ENCODE assay signal across 22 cellular contexts in genomic region chr4:38688676-38689355, GRCh38. TPM values are rescaled to one million over a fixed set of nuclear protein-coding genes. Genes with fewer than 3 reads are reported as not detected.
DNase-seq lines count a peak whose midpoint lies in the region; ATAC-seq and TF ChIP-seq lines count a peak whose summit lies in the region.
"Had no signal": no experiment of that assay in that cellular context is flagged by ENCODE, and none has a peak within 500 bp of the region (broad histone marks: within the 10 kb centered on the region; RNA-seq: fewer than 3 reads in every experiment).

No MANE protein-coding gene starts in this region.

- ATAC-seq in natural killer cell (no peak), HG03342 (IDR thresholded peaks at IDR 0.05; ENCODE audit: unreplicated experiment) (no peak), GM21723 (IDR thresholded peaks at IDR 0.05; ENCODE audit: unreplicated experiment) (no peak)
- ATAC-seq: stimulated activated memory B cell treated with anti-CD40 and anti-IgM and Interleukin-4, amounts not matched to agents 10 μg/mL and 1 μg/mL and 100 μg/mL, for 72 hours; WTC11 had no signal

- H3K27me3 Mint-ChIP-seq in Calu3 (ENCODE audit: unreplicated experiment) (no peaks in the 10 kb centered on the region), endothelial cell (ENCODE audit: unreplicated experiment) (no peaks in the 10 kb centered on the region), natural killer cell (ENCODE audit: low read depth in 2 of 2) (no peaks in the 10 kb centered on the region)
- H3K27me3 Mint-ChIP-seq: activated CD4-positive, alpha-beta T cell treated with anti-CD3 and anti-CD28 coated beads, Interleukin-2, amount 10 ng/mL, durations not matched to agents 7 days and 5 days; central memory CD8-positive, alpha-beta T cell; stimulated activated memory B cell treated with anti-CD40 and anti-IgM and Interleukin-4, amounts not matched to agents 10 μg/mL and 1 μg/mL and 100 μg/mL, for 72 hours had no signal

- BruUV-seq in Calu3 (replicated peaks; lab: Mats Ljungman, UMichigan), result no TSS peak

- no peak for DNase-seq in Calu3
- DNase-seq in M059J (ENCODE audit: low read depth), result peak; percentile 47
- no peak for DNase-seq in endothelial cell (ENCODE audit: low spot score)
- no peak for DNase-seq in natural killer cell
- DNase-seq in HEK293T (ENCODE audit: extremely low spot score), result no peak
- DNase-seq: activated CD4-positive, alpha-beta T cell treated with anti-CD3 and anti-CD28 coated beads, Interleukin-2, amount 10 ng/mL, durations not matched to agents 7 days and 5 days; activated naive CD4-positive, alpha-beta T cell treated with anti-CD3 and anti-CD28 coated beads, Interleukin-2, amount 50 U/mL, for 16 hours; activated T-cell treated with anti-CD3 and anti-CD28 coated beads, Interleukin-2, amount 50 U/mL, for 48 hours; C1 segment of cervical spinal cord; mammary epithelial cell; NCI-H1105; NCI-H187 treated with DMSO at 0.1 percent for 48 hours; NCI-H2171 treated with DMSO at 0.1 percent for 48 hours; NCI-H69; SHP77 treated with DMSO at 0.1 percent for 48 hours; stimulated activated CD4-positive, alpha-beta T cell treated with anti-CD3 and anti-CD28 coated beads, Interleukin-4, amount 100 ng/mL, for 4 hours; T1000 had no signal

- peaks cover 14% of the 10 kb centered on the region for H3K4me1 Mint-ChIP-seq in Calu3 (ENCODE audit: low read depth, unreplicated experiment)
- peaks cover 13% of the 10 kb centered on the region for H3K4me1 Mint-ChIP-seq in endothelial cell (ENCODE audit: unreplicated experiment)
- peaks cover 54 to 68% of the 10 kb centered on the region in 2 donors for H3K4me1 Mint-ChIP-seq in natural killer cell
- H3K4me1 Mint-ChIP-seq: stimulated activated memory B cell treated with anti-CD40 and anti-IgM and Interleukin-4, amounts not matched to agents 10 μg/mL and 1 μg/mL and 100 μg/mL, for 72 hours had no signal

- H3K9me3 Mint-ChIP-seq in Calu3 (ENCODE audit: low read depth, unreplicated experiment) (no peaks in the 10 kb centered on the region), endothelial cell (ENCODE audit: unreplicated experiment) (no peaks in the 10 kb centered on the region), natural killer cell (no peaks in the 10 kb centered on the region)
- H3K9me3 Mint-ChIP-seq: activated CD4-positive, alpha-beta T cell treated with anti-CD3 and anti-CD28 coated beads, Interleukin-2, amount 10 ng/mL, durations not matched to agents 7 days and 5 days; central memory CD8-positive, alpha-beta T cell; stimulated activated memory B cell treated with anti-CD40 and anti-IgM and Interleukin-4, amounts not matched to agents 10 μg/mL and 1 μg/mL and 100 μg/mL, for 72 hours; WTC11 had no signal

- H3K36me3 Mint-ChIP-seq in Calu3 (ENCODE audit: insufficient read depth, unreplicated experiment), result peaks cover 49% of the 10 kb centered on the region
- H3K36me3 Mint-ChIP-seq in endothelial cell (ENCODE audit: low read depth, unreplicated experiment), result peaks cover 25% of the 10 kb centered on the region
- H3K36me3 Mint-ChIP-seq in natural killer cell, result peaks cover 29% of the 10 kb centered on the region

- intact Hi-C loops in Calu3 (cut with micrococcal nuclease; ENCODE audit: unreplicated experiment), result no loop called here
- intact Hi-C loops in natural killer cell (cut with micrococcal nuclease), result loop anchor here (10.0 kb wide), 1 partner anchor 116 kb away; the partner anchor contains the start of gene TLR1

- CTCF ChIA-PET in Calu3 (lab: Charles Lee), result interaction anchor here (0.7 kb wide), 1 partner anchor 455 kb away, joined by 7 read pairs; no protein-coding TSS in a partner anchor
- CTCF ChIA-PET in HEK293T (lab: Yijun Ruan, JAX), result no interaction called here

- H3K4me3 Mint-ChIP-seq in Calu3 (ENCODE audit: low read depth, unreplicated experiment) (no peak overlapping the region), endothelial cell (ENCODE audit: unreplicated experiment) (peak overlapping the region; percentile 56), natural killer cell (no peak overlapping the region)
- H3K4me3 Mint-ChIP-seq: activated CD4-positive, alpha-beta T cell treated with anti-CD3 and anti-CD28 coated beads, Interleukin-2, amount 10 ng/mL, durations not matched to agents 7 days and 5 days; stimulated activated memory B cell treated with anti-CD40 and anti-IgM and Interleukin-4, amounts not matched to agents 10 μg/mL and 1 μg/mL and 100 μg/mL, for 72 hours; WTC11 had no signal

- POLR2A ChIA-PET in HEK293T (lab: Yijun Ruan, JAX), result no interaction called here

- peak overlapping the region; percentile 66 for H3K27ac Mint-ChIP-seq in Calu3 (ENCODE audit: unreplicated experiment)
- no peak overlapping the region for H3K27ac Mint-ChIP-seq in endothelial cell (ENCODE audit: unreplicated experiment)
- H3K27ac Mint-ChIP-seq in natural killer cell, result peak overlapping the region; percentile 32 to 53
- H3K27ac Mint-ChIP-seq: activated CD4-positive, alpha-beta T cell treated with anti-CD3 and anti-CD28 coated beads, Interleukin-2, amount 10 ng/mL, durations not matched to agents 7 days and 5 days; stimulated activated memory B cell treated with anti-CD40 and anti-IgM and Interleukin-4, amounts not matched to agents 10 μg/mL and 1 μg/mL and 100 μg/mL, for 72 hours; WTC11 had no signal

- TF ChIP-seq CTCF in Calu3 (IDR thresholded peaks at IDR 0.05; ENCODE audit: unreplicated experiment) (no peak), endothelial cell (IDR thresholded peaks at IDR 0.05; ENCODE audit: unreplicated experiment) (no peak), natural killer cell (IDR thresholded peaks at IDR 0.05) (no peak)

TF ChIP-seq in HEK293T, 16 proteins besides CTCF, POLR2A, EP300 and RAD21:
- TF ChIP-seq ARNT (IDR thresholded peaks at IDR 0.05) (no peak), ELF4 (IDR thresholded peaks at IDR 0.05) (no peak), FOXA1 (IDR thresholded peaks at IDR 0.05) (no peak), NFRKB (IDR thresholded peaks at IDR 0.05) (no peak), CTBP1 (IDR thresholded peaks at IDR 0.05; ENCODE audit: borderline replicate concordance) (no peak), TARDBP (IDR thresholded peaks at IDR 0.05) (no peak), SUZ12 (IDR thresholded peaks at IDR 0.05) (no peak), SP1 (IDR thresholded peaks at IDR 0.05) (no peak), L3MBTL2 (conservative IDR thresholded peaks at IDR 0.05) (no peak), LEF1 (IDR thresholded peaks at IDR 0.05; ENCODE audit: borderline replicate concordance) (no peak), FOXM1 (IDR thresholded peaks at IDR 0.05; ENCODE audit: borderline replicate concordance) (no peak), BHLHE40 (IDR thresholded peaks at IDR 0.05; ENCODE audit: borderline replicate concordance) (no peak), FOXK2 (IDR thresholded peaks at IDR 0.05) (no peak), HDGF (IDR thresholded peaks at IDR 0.05; ENCODE audit: borderline replicate concordance) (no peak), ZNF384 (IDR thresholded peaks at IDR 0.05) (no peak)
- TF ChIP-seq, protein P1, sequence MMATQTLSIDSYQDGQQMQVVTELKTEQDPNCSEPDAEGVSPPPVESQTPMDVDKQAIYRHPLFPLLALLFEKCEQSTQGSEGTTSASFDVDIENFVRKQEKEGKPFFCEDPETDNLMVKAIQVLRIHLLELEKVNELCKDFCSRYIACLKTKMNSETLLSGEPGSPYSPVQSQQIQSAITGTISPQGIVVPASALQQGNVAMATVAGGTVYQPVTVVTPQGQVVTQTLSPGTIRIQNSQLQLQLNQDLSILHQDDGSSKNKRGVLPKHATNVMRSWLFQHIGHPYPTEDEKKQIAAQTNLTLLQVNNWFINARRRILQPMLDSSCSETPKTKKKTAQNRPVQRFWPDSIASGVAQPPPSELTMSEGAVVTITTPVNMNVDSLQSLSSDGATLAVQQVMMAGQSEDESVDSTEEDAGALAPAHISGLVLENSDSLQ (IDR thresholded peaks at IDR 0.05), result no peak

RNA-seq across cellular contexts. Expression of gene KLF3, which starts 24.8 kb away (rescaled TPM):
- total RNA-seq in Calu3 (2022) (49.9 and 56.6 TPM in 2 replicates), endothelial cell (ENCODE audit: unreplicated experiment) (73.4 TPM), natural killer cell (100 to 1,000 TPM; 109 to 114 (median 112) TPM)
- 5.7 and 11.4 TPM in 2 replicates for total RNA-seq in M059J (2014; rRNA removed; shearing (Covaris generic))
